15 cellular contexts compared by ENCODE assay signal in the genomic region with DNA sequence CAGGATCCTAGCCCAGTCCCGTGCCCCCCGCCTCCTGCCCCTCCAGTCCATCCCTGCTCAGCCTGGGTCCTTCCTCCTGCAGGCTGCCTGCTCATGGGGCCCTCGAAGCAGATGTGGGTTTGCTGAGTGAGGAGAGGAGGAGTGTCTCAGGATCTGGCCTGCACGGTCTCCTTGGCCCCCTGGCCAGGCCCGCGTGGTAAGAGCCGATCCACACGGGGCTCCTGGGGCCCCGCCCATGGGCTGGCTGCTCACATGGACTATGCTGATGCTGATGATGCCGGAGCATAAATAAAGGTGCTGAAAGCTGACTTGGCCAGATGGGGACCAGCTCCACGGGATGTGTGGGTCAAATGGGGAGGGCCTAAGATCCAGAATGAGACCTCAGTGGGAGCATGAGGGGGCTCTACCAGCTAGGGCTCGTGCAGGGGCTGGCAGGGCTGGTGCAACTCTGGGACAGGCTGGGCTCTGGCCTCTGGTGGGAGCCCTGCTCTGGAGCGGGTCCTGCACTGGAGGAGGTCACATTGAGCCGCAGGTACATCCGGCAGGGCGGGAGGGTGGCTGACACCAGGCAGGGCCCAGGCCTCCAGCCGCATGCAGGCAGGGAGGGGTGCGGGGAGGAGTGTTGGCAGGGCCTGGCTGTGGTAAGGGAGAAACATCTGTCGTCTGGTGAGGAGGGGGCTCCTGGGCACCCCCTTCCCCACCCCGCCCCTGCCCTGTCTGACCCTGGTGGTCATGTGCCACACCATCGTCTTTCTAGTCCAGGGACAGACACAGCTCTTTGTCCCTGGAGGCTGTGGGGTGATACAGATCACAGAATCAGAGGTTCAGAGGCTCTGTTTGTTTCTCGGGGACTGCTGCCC.
DNase-seq lines count a peak whose midpoint lies in the region; ATAC-seq and TF ChIP-seq lines count a peak whose summit lies in the region.
"Had no signal": no experiment of that assay in that cellular context is flagged by ENCODE, and none has a peak within 500 bp of the region (broad histone marks: within the 10 kb centered on the region; RNA-seq: fewer than 3 reads in every experiment).

No MANE protein-coding gene starts in this region.

- H3K27me3 Mint-ChIP-seq in neural crest cell (ENCODE audit: low read depth): peaks cover 2% of the 10 kb centered on the region

- H3K4me1 Mint-ChIP-seq in neural crest cell: peaks cover 5% of the 10 kb centered on the region
- H3K4me1 Mint-ChIP-seq: B cell had no signal

- no peak overlapping the region for H3K4me3 Mint-ChIP-seq in neural crest cell
- H3K4me3 Mint-ChIP-seq: B cell, HFFc6 had no signal

- DNase-seq in right atrium auricular region (ENCODE audit: low spot score) (peak; percentile 36), left ventricle myocardium inferior (no peak), neural crest cell (ENCODE audit: low read depth, low spot score) (no peak), HT-29 (ENCODE audit: low spot score) (no peak), NCI-H2227 treated with DMSO at 0.1 percent for 48 hours (lab: John Stamatoyannopoulos, UW) (no peak)
- DNase-seq in activated CD8-positive, alpha-beta memory T cell treated with anti-CD3 and anti-CD28 coated beads, Interleukin-2, amount 50 U/mL, for 48 hours: peak; percentile 29
- DNase-seq: GOT3, HFFc6, KG1, MG63, NCI-H1092 treated with DMSO at 0.1 percent for 48 hours, NCI-H1694, NCI-H2107 had no signal

- H3K27me3 ChIP-seq in right atrium auricular region (no peaks in the 10 kb centered on the region), left ventricle myocardium inferior (ENCODE audit: low read depth) (peaks cover 51% of the 10 kb centered on the region)
- H3K27me3 ChIP-seq: MG63 had no signal

- no peaks in the 10 kb centered on the region for H3K9me3 Mint-ChIP-seq in neural crest cell

- intact Hi-C loops in left ventricle myocardium inferior (cut with micrococcal nuclease): no loop called here

- H3K36me3 Mint-ChIP-seq in neural crest cell (ENCODE audit: low read depth): no peaks in the 10 kb centered on the region

- TF ChIP-seq CTCF in right atrium auricular region (IDR thresholded peaks at IDR 0.05) (no peak), left ventricle myocardium inferior (IDR thresholded peaks at IDR 0.05; ENCODE audit: borderline replicate concordance) (no peak), neural crest cell (conservative IDR thresholded peaks at IDR 0.05) (no peak)

- no peak overlapping the region for H3K27ac ChIP-seq in right atrium auricular region
- no peak overlapping the region for H3K27ac ChIP-seq in left ventricle myocardium inferior (replicated peaks)

- no peak overlapping the region for H3K4me3 ChIP-seq in right atrium auricular region
- H3K4me3 ChIP-seq in left ventricle myocardium inferior: no peak overlapping the region
- H3K4me3 ChIP-seq: MG63 had no signal

- no peaks in the 10 kb centered on the region for H3K4me1 ChIP-seq in right atrium auricular region
- no peaks in the 10 kb centered on the region for H3K4me1 ChIP-seq in left ventricle myocardium inferior

- peak overlapping the region; percentile 35 for H3K27ac Mint-ChIP-seq in neural crest cell (ENCODE audit: unreplicated experiment)
- H3K27ac Mint-ChIP-seq: B cell, HFFc6 had no signal

- H3K36me3 ChIP-seq in right atrium auricular region: no peaks in the 10 kb centered on the region
- H3K36me3 ChIP-seq in left ventricle myocardium inferior: no peaks in the 10 kb centered on the region
- H3K36me3 ChIP-seq: MG63 had no signal

- no peak for ATAC-seq in GM18868 (IDR thresholded peaks at IDR 0.05; ENCODE audit: unreplicated experiment)

- H3K9me3 ChIP-seq in right atrium auricular region (no peaks in the 10 kb centered on the region), left ventricle myocardium inferior (replicated peaks) (peaks cover 3% of the 10 kb centered on the region)
- H3K9me3 ChIP-seq: MG63 had no signal

Comparison
In these comparisons a context has a peak if more than half of its experiments do, and no peak if none do; other contexts are left out.
1. DNase-seq: peak in right atrium auricular region (single experiment) and activated CD8-positive, alpha-beta memory T cell treated with anti-CD3 and anti-CD28 coated beads, Interleukin-2, amount 50 U/mL, for 48 hours (single experiment); none in left ventricle myocardium inferior (single experiment), neural crest cell (single experiment), HT-29 (single experiment) and NCI-H2227 treated with DMSO at 0.1 percent for 48 hours (single experiment).